18 cellular contexts compared by ENCODE assay signal in the genomic region with DNA sequence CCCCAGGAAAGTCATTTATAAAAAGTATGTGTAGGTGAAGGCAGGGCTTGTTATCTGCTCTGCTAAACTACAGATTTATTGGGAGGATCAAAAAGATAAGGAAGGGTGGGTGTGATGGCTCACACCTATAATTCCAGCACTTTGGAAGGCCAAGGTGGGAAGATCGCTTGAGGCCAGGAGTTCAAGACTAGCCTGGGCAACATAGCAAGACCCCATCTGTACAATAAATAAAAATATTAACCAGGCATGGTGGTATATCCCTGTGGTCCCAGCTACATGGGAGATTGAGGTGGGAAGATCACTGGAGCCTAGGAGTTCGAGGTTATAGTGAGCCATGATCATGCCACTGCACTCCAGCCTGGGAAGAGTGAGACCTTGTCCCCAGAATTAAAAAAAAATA.
DNase-seq lines count a peak whose midpoint lies in the region; ATAC-seq, FAIRE-seq and TF ChIP-seq lines count a peak whose summit lies in the region.
"Had no signal": no experiment of that assay in that cellular context is flagged by ENCODE, and none has a peak within 500 bp of the region (broad histone marks: within the 10 kb centered on the region; RNA-seq: fewer than 3 reads in every experiment).

No MANE protein-coding gene starts in this region.

- no peak for FAIRE-seq in GM12892 (lab: Jason Lieb, UNC)
- FAIRE-seq: H1 had no signal

- H3K4me3 ChIP-seq in heart right ventricle (no peak overlapping the region), hepatocyte (no peak overlapping the region)
- H3K4me3 ChIP-seq: PC-9 had no signal

- CTCF ChIA-PET in WTC11 (lab: Charles Lee), result interaction anchor here (0.7 kb wide), 1 partner anchor 42 kb away, joined by 3 read pairs; no protein-coding TSS in a partner anchor

- peak overlapping the region in 9 of 10 donors; percentile 21 to 83 (median 67) for H3K27ac ChIP-seq in heart right ventricle
- peak overlapping the region; percentile 76 for H3K27ac ChIP-seq in hepatocyte
- H3K27ac ChIP-seq: PC-9 had no signal

- H3K4me2 ChIP-seq in hepatocyte, result no peak overlapping the region
- H3K4me2 ChIP-seq: PC-9 had no signal

- H3K9me3 Mint-ChIP-seq in WTC11 (no peaks in the 10 kb centered on the region), osteocyte (ENCODE audit: unreplicated experiment) (no peaks in the 10 kb centered on the region)

- H3K4me1 Mint-ChIP-seq in WTC11 (peaks cover 8% of the 10 kb centered on the region), osteocyte (ENCODE audit: unreplicated experiment) (peaks cover 9% of the 10 kb centered on the region)

- no peaks in the 10 kb centered on the region for H3K36me3 Mint-ChIP-seq in WTC11
- no peaks in the 10 kb centered on the region for H3K36me3 Mint-ChIP-seq in osteocyte (ENCODE audit: unreplicated experiment)

- POLR2A ChIA-PET in WTC11 (lab: Charles Lee), result no interaction called here

- peaks cover 0 to 33% (median 4%) of the 10 kb centered on the region in 7 donors for H3K27me3 ChIP-seq in heart right ventricle
- peaks cover 12% of the 10 kb centered on the region for H3K27me3 ChIP-seq in hepatocyte

- H3K4me3 Mint-ChIP-seq in WTC11 (no peak overlapping the region), osteocyte (ENCODE audit: unreplicated experiment) (no peak overlapping the region)
- H3K4me3 Mint-ChIP-seq: CD14-positive monocyte had no signal

- 89 to 95% methylated on average over 2 of the region's 2 CpGs for WGBS in heart right ventricle, 2 donors
- WGBS in hepatocyte (ENCODE audit: low lambda C conversion rate, missing lambda C conversion rate), result 89% methylated on average over 2 of the region's 2 CpGs

- H3K9me3 ChIP-seq in heart right ventricle, result no peaks in the 10 kb centered on the region
- H3K9me3 ChIP-seq in hepatocyte (ENCODE audit: low read depth), result no peaks in the 10 kb centered on the region

- no peaks in the 10 kb centered on the region for H3K79me2 ChIP-seq in hepatocyte

- H2AFZ ChIP-seq in hepatocyte, result no peak overlapping the region
- H2AFZ ChIP-seq: PC-9 had no signal

- no peaks in the 10 kb centered on the region for H4K20me1 ChIP-seq in hepatocyte (ENCODE audit: insufficient read depth, poor library complexity, severe bottlenecking)

- H3K9me2 ChIP-seq in hepatocyte (replicated peaks; ENCODE audit: insufficient read depth), result no peaks in the 10 kb centered on the region

- intact Hi-C loops in heart right ventricle (cut with DNase I), result loop anchor here in 1 of 10 donors (2.0 kb wide), 1 partner anchor 90 kb away; a partner anchor contains a TSS
- intact Hi-C loops in Right ventricle myocardium inferior (cut with DNase I), result loop anchor here (2.0 to 5.0 kb wide), 2 partner anchors 43 to 90 kb away; a partner anchor contains a TSS

- DNase-seq in heart right ventricle (no peak), Right ventricle myocardium inferior (ENCODE audit: missing footprints) (no peak), WTC11 (ENCODE audit: low spot score) (no peak), hepatocyte (ENCODE audit: low spot score) (no peak), osteocyte (ENCODE audit: extremely low spot score, unreplicated experiment) (no peak), GM12892 (ENCODE audit: insufficient read length) (no peak), CD1c-positive myeloid dendritic cell (ENCODE audit: extremely low spot score) (no peak), NCI-H345 treated with DMSO at 0.1 percent for 48 hours (lab: John Stamatoyannopoulos, UW; ENCODE audit: unreplicated experiment) (no peak)
- DNase-seq: 8988T, COR-L47, GF-D8, KG1, NCI-H1105 treated with DMSO at 0.1 percent for 48 hours, NCI-H1694 treated with DMSO at 0.1 percent for 48 hours, NCI-H510A had no signal

- TF ChIP-seq POLR2A in GM12892 (IDR thresholded peaks at IDR 0.05; ENCODE audit: low read depth, low read length), result no peak

- TF ChIP-seq CTCF in heart right ventricle (IDR thresholded peaks at IDR 0.05), result no peak
- TF ChIP-seq CTCF in WTC11 (IDR thresholded peaks at IDR 0.05), result no peak
- TF ChIP-seq CTCF in hepatocyte (IDR thresholded peaks at IDR 0.05; ENCODE audit: poor library complexity), result no peak
- TF ChIP-seq CTCF in osteocyte (IDR thresholded peaks at IDR 0.05), result no peak

- no peak overlapping the region for H3K27ac Mint-ChIP-seq in WTC11
- H3K27ac Mint-ChIP-seq in osteocyte (ENCODE audit: unreplicated experiment), result peak overlapping the region; percentile 41

- peaks cover 17% of the 10 kb centered on the region for H3K27me3 Mint-ChIP-seq in WTC11 (ENCODE audit: low read depth)
- H3K27me3 Mint-ChIP-seq in osteocyte (ENCODE audit: unreplicated experiment), result peaks cover 11% of the 10 kb centered on the region

- no peaks in the 10 kb centered on the region for H3K36me3 ChIP-seq in heart right ventricle
- H3K36me3 ChIP-seq in hepatocyte (replicated peaks; ENCODE audit: insufficient read depth, low read depth), result no peaks in the 10 kb centered on the region

- ATAC-seq in heart right ventricle (no peak), Right ventricle myocardium inferior (no peak), WTC11 (no peak)

- H3K4me1 ChIP-seq in heart right ventricle (peaks cover 3 to 20% (median 9%) of the 10 kb centered on the region in 9 donors), hepatocyte (ENCODE audit: insufficient read depth) (peaks cover 14% of the 10 kb centered on the region)

TF ChIP-seq in WTC11, 78 proteins besides CTCF, POLR2A, EP300 and RAD21:
- TF ChIP-seq IRF2 (CRISPR knock-in tag; IDR thresholded peaks at IDR 0.05; ENCODE audit: borderline replicate concordance, low read depth) (no peak), ZNF121 (CRISPR knock-in tag; IDR thresholded peaks at IDR 0.05) (peak; percentile 27; the same call in 1 of the 2 replicates)
TF ChIP-seq in WTC11: peak in this region for 1.
